Comparison of ENCODE assay signal across 13 cellular contexts in the genomic region with DNA sequence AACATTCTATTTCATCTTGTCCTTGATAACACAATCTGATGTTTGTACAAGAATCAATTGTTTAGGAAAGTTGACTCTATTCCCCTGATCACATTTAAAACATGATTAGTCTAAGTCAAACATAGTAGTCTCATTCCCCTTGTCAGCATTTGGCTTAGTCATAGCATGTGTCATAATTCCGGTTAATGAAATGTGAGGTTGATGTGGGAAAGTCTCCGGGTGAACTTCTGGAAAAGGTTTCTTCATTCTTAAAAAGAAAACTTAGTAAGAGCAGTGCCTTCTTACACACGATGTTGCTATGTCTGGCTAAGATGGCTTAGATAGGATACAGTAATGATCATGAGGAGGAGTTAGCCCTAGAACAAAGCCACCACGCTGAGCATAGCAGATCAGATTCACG.
DNase-seq lines count a peak whose midpoint lies in the region; ATAC-seq and TF ChIP-seq lines count a peak whose summit lies in the region.
"Had no signal": no experiment of that assay in that cellular context is flagged by ENCODE, and none has a peak within 500 bp of the region (broad histone marks: within the 10 kb centered on the region; RNA-seq: fewer than 3 reads in every experiment).

No MANE protein-coding gene starts in this region.

- 50 to 54% methylated on average over 5 of the region's 5 CpGs for WGBS in esophagus, 2 donors
- 75 to 82% (median 76%) methylated on average over 5 of the region's 5 CpGs for WGBS in psoas muscle, 3 donors

- CTCF ChIA-PET in PC-9 (lab: Charles Lee): no interaction called here

- ATAC-seq in psoas muscle: peak in 3 of 4 donors; percentile 48 to 54 (median 50)
- ATAC-seq in GM21515 (IDR thresholded peaks at IDR 0.05; ENCODE audit: unreplicated experiment): no peak
- ATAC-seq in activated naive CD4-positive, alpha-beta T cell treated with anti-CD3 and anti-CD28 coated beads, Interleukin-2, amount 50 U/mL, for 72 hours: no peak
- ATAC-seq in HG02870 (IDR thresholded peaks at IDR 0.05; ENCODE audit: unreplicated experiment): no peak
- ATAC-seq: naive thymus-derived CD8-positive, alpha-beta T cell; WTC11 had no signal

- intact Hi-C loops in PC-9 (cut with micrococcal nuclease; ENCODE audit: unreplicated experiment) (no loop called here), psoas muscle (cut with DNase I) (no loop called here)

- H3K9me3 Mint-ChIP-seq in activated naive CD4-positive, alpha-beta T cell treated with anti-CD3 and anti-CD28 coated beads, Interleukin-2, amount 50 U/mL, for 72 hours: peaks cover 0 to 5% of the 10 kb centered on the region in 2 donors
- H3K9me3 Mint-ChIP-seq: type B pancreatic cell, WTC11 had no signal

- H2AFZ ChIP-seq in PC-9: peak overlapping the region; percentile 26; the same call in 1 of the 2 replicates

- BruUV-seq in PC-9 (replicated peaks; lab: Mats Ljungman, UMichigan): no TSS peak

- POLR2A ChIA-PET in PC-9 (lab: Charles Lee; ENCODE audit: unreplicated experiment): no interaction called here

- no peak overlapping the region for H3K27ac Mint-ChIP-seq in activated naive CD4-positive, alpha-beta T cell treated with anti-CD3 and anti-CD28 coated beads, Interleukin-2, amount 50 U/mL, for 72 hours
- H3K27ac Mint-ChIP-seq: naive thymus-derived CD8-positive, alpha-beta T cell; type B pancreatic cell; WTC11 had no signal

- H3K36me3 ChIP-seq in PC-9 (ENCODE audit: low read depth) (no peaks in the 10 kb centered on the region), esophagus (ENCODE audit: control insufficient read depth in 2 of 2, insufficient read depth in 2 of 2, low read length in 1 of 2) (no peaks in the 10 kb centered on the region), psoas muscle (ENCODE audit: insufficient read depth in 1 of 2, low read depth in 1 of 2) (no peaks in the 10 kb centered on the region)

- H3K4me1 ChIP-seq in PC-9 (replicated peaks; ENCODE audit: insufficient read depth) (peaks cover 20% of the 10 kb centered on the region), esophagus (ENCODE audit: control insufficient read depth in 2 of 2, insufficient read depth in 2 of 2, low read length in 1 of 2) (no peaks in the 10 kb centered on the region), psoas muscle (no peaks in the 10 kb centered on the region)

- no peak overlapping the region for H3K4me2 ChIP-seq in PC-9

- no peaks in the 10 kb centered on the region for H3K9me2 ChIP-seq in PC-9 (ENCODE audit: insufficient read depth)

- H3K27me3 ChIP-seq in PC-9 (ENCODE audit: insufficient read depth, low read depth) (no peaks in the 10 kb centered on the region), esophagus (ENCODE audit: control insufficient read depth in 1 of 2, insufficient read depth in 2 of 2, low read length in 2 of 2) (no peaks in the 10 kb centered on the region), psoas muscle (ENCODE audit: insufficient read depth in 3 of 3, low read length in 2 of 3) (no peaks in the 10 kb centered on the region)

- H3K36me3 Mint-ChIP-seq in activated naive CD4-positive, alpha-beta T cell treated with anti-CD3 and anti-CD28 coated beads, Interleukin-2, amount 50 U/mL, for 72 hours: no peaks in the 10 kb centered on the region
- H3K36me3 Mint-ChIP-seq: naive thymus-derived CD8-positive, alpha-beta T cell; type B pancreatic cell; WTC11 had no signal

- TF ChIP-seq CTCF in PC-9 (conservative IDR thresholded peaks at IDR 0.05) (no peak), psoas muscle (IDR thresholded peaks at IDR 0.05) (no peak)

- H3F3A ChIP-seq in PC-9 (ENCODE audit: insufficient read depth, low read depth): peaks cover 14% of the 10 kb centered on the region; the same call in 1 of the 2 replicates

- H3K27ac ChIP-seq in PC-9 (peak overlapping the region; percentile 78), esophagus (ENCODE audit: low read depth in 2 of 2, low read length in 1 of 2) (peak overlapping the region; percentile 47 to 64), psoas muscle (no peak overlapping the region)

- H3K9me3 ChIP-seq in PC-9 (ENCODE audit: insufficient read depth, low read depth) (peaks cover 21% of the 10 kb centered on the region; the same call in 1 of the 2 replicates), esophagus (ENCODE audit: control insufficient read depth in 2 of 2, insufficient read depth in 1 of 2, low read depth in 1 of 2, low read length in 1 of 2) (no peaks in the 10 kb centered on the region), psoas muscle (no peaks in the 10 kb centered on the region)

- no peaks in the 10 kb centered on the region for H3K79me2 ChIP-seq in PC-9 (ENCODE audit: low read depth)

- H3K4me3 ChIP-seq in PC-9 (no peak overlapping the region), esophagus (ENCODE audit: low read depth in 1 of 2, low read length in 2 of 2) (no peak overlapping the region), psoas muscle (no peak overlapping the region)

- H4K20me1 ChIP-seq in PC-9 (ENCODE audit: insufficient read depth): no peaks in the 10 kb centered on the region

- DNase-seq in EH (ENCODE audit: low read depth): peak; percentile 99
- DNase-seq in PC-9: peak in 1 of 2 experiments; percentile 81
- DNase-seq in psoas muscle: no peak
- DNase-seq in activated naive CD4-positive, alpha-beta T cell treated with anti-CD3 and anti-CD28 coated beads, Interleukin-2, amount 50 U/mL, for 72 hours (ENCODE audit: low spot score in 2 of 2): no peak
- no peak for DNase-seq in cerebellar cortex (ENCODE audit: low spot score)
- DNase-seq: GF-D8; MM.1S; naive thymus-derived CD8-positive, alpha-beta T cell had no signal

Comparison
In these comparisons a context has a peak if more than half of its experiments do, and no peak if none do; other contexts are left out.
1. ATAC-seq: peak in psoas muscle (3 of 4); none in GM21515 (single experiment), activated naive CD4-positive, alpha-beta T cell treated with anti-CD3 and anti-CD28 coated beads, Interleukin-2, amount 50 U/mL, for 72 hours (0 of 2) and HG02870 (single experiment).